ENCODE assay signal across 24 cellular contexts in the genomic region with DNA sequence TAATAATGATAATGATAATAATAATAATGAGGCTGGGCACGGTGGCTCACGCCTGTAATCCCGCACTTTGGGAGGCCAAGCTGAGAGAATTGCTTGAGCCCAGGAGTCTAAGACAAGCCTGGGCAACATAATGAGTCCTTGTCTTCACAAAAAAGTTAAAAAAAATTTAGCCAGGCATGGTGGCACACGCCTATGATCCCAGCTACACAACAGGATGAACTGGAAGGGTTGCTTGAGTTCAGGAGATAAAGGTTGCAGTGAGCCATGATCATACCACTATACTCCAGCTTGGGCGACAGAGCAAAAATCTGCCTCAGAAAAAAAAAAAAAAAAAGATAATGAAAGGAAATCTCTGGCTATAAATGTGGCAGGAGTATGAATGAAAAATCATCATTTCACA.
DNase-seq lines count a peak whose midpoint lies in the region; ATAC-seq, FAIRE-seq and TF ChIP-seq lines count a peak whose summit lies in the region.
"Had no signal": no experiment of that assay in that cellular context is flagged by ENCODE, and none has a peak within 500 bp of the region (broad histone marks: within the 10 kb centered on the region; RNA-seq: fewer than 3 reads in every experiment).

No MANE protein-coding gene starts in this region.

- H3K4me3 Mint-ChIP-seq in activated naive CD8-positive, alpha-beta T cell treated with anti-CD3 and anti-CD28 coated beads for 36 hours, result no peak overlapping the region
- H3K4me3 Mint-ChIP-seq: CD14-positive monocyte; CD4-positive, alpha-beta T cell; HFFc6 had no signal

- peaks cover 4% of the 10 kb centered on the region for H3K9me3 Mint-ChIP-seq in activated naive CD8-positive, alpha-beta T cell treated with anti-CD3 and anti-CD28 coated beads for 36 hours
- H3K9me3 Mint-ChIP-seq: HFFc6 had no signal

- intact Hi-C loops in PC-9 (cut with micrococcal nuclease; ENCODE audit: unreplicated experiment), result no loop called here

- peaks cover 38% of the 10 kb centered on the region; the same call in 1 of the 2 replicates for H3F3A ChIP-seq in PC-9 (ENCODE audit: insufficient read depth, low read depth)

- H3K4me1 ChIP-seq in foreskin keratinocyte (no peaks in the 10 kb centered on the region), PC-9 (replicated peaks; ENCODE audit: insufficient read depth) (peaks cover 57% of the 10 kb centered on the region)
- H3K4me1 ChIP-seq: A549, BE2C, HAP-1 had no signal

- no peak overlapping the region for H3K27ac Mint-ChIP-seq in activated naive CD8-positive, alpha-beta T cell treated with anti-CD3 and anti-CD28 coated beads for 36 hours
- H3K27ac Mint-ChIP-seq: CD14-positive monocyte; CD4-positive, alpha-beta T cell; HFFc6 had no signal

- no peaks in the 10 kb centered on the region for H3K9me2 ChIP-seq in PC-9 (ENCODE audit: insufficient read depth)

- ATAC-seq in foreskin keratinocyte, result peak; percentile 26
- ATAC-seq: A549 had no signal

- H3K36me3 Mint-ChIP-seq in activated naive CD8-positive, alpha-beta T cell treated with anti-CD3 and anti-CD28 coated beads for 36 hours, result peaks cover 7% of the 10 kb centered on the region
- H3K36me3 Mint-ChIP-seq: CD14-positive monocyte had no signal

- no peak overlapping the region for H3K27ac ChIP-seq in foreskin keratinocyte
- no peak overlapping the region for H3K27ac ChIP-seq in PC-9
- H3K27ac ChIP-seq: A549 had no signal

- H3K36me3 ChIP-seq in bronchial epithelial cell (ENCODE audit: control insufficient read depth, insufficient read depth, low read length), result no peaks in the 10 kb centered on the region
- no peaks in the 10 kb centered on the region for H3K36me3 ChIP-seq in PC-9 (ENCODE audit: low read depth)
- H3K36me3 ChIP-seq: BE2C; BLaER1 treated with 17β-estradiol and CSF1 and Interleukin-3, amounts not matched to agents 10 nM and 100 nM; HAP-1 had no signal

- H2AFZ ChIP-seq in PC-9, result no peak overlapping the region

- FAIRE-seq in bronchial epithelial cell (lab: Jason Lieb, UNC), result no peak
- FAIRE-seq: A549, GM12891, H54 had no signal

- POLR2A ChIA-PET in PC-9 (lab: Charles Lee; ENCODE audit: unreplicated experiment), result no interaction called here

- H3K9me3 ChIP-seq in PC-9 (ENCODE audit: insufficient read depth, low read depth), result no peaks in the 10 kb centered on the region
- H3K9me3 ChIP-seq: A549, BE2C, HAP-1 had no signal

- H3K4me3 ChIP-seq in bronchial epithelial cell (ENCODE audit: low read depth, low read length) (no peak overlapping the region), epithelial cell of esophagus (ENCODE audit: low read length) (no peak overlapping the region), PC-9 (no peak overlapping the region)
- H3K4me3 ChIP-seq: A549; BLaER1 treated with 17β-estradiol and CSF1 and Interleukin-3, amounts not matched to agents 10 nM and 100 nM; HAP-1 had no signal

- peaks cover 23% of the 10 kb centered on the region for H3K4me1 Mint-ChIP-seq in activated naive CD8-positive, alpha-beta T cell treated with anti-CD3 and anti-CD28 coated beads for 36 hours

- no peaks in the 10 kb centered on the region for H4K20me1 ChIP-seq in PC-9 (ENCODE audit: insufficient read depth)
- H4K20me1 ChIP-seq: BLaER1 treated with 17β-estradiol and CSF1 and Interleukin-3, amounts not matched to agents 10 nM and 100 nM had no signal

- no peak overlapping the region for H3K4me2 ChIP-seq in PC-9
- H3K4me2 ChIP-seq: A549; BLaER1 treated with 17β-estradiol and CSF1 and Interleukin-3, amounts not matched to agents 10 nM and 100 nM had no signal

- CTCF ChIA-PET in PC-9 (lab: Charles Lee), result no interaction called here

- peak; percentile 66 for DNase-seq in bronchial epithelial cell (ENCODE audit: low read depth)
- DNase-seq in epithelial cell of esophagus (ENCODE audit: low read depth), result peak; percentile 82
- DNase-seq in foreskin keratinocyte, result peak; percentile 55 to 74
- DNase-seq in activated naive CD8-positive, alpha-beta T cell treated with anti-CD3 and anti-CD28 coated beads for 36 hours, result no peak
- DNase-seq in PC-9, result no peak
- DNase-seq in NCI-H748 treated with DMSO at 0.1 percent for 48 hours (lab: John Stamatoyannopoulos, UW), result no peak
- DNase-seq: 8988T; ACHN; AML-193; BE2C; Calu3; CD4-positive, alpha-beta T cell; COR-L47; DMS53; DMS79 treated with DMSO at 0.1 percent for 48 hours; GF-D8; GOT3; HFFc6 had no signal

- no peaks in the 10 kb centered on the region for H3K27me3 Mint-ChIP-seq in activated naive CD8-positive, alpha-beta T cell treated with anti-CD3 and anti-CD28 coated beads for 36 hours
- H3K27me3 Mint-ChIP-seq: CD4-positive, alpha-beta T cell had no signal

- H3K79me2 ChIP-seq in PC-9 (ENCODE audit: low read depth), result no peaks in the 10 kb centered on the region

- BruUV-seq in PC-9 (replicated peaks; lab: Mats Ljungman, UMichigan), result no TSS peak

- H3K27me3 ChIP-seq in bronchial epithelial cell (ENCODE audit: control insufficient read depth, insufficient read depth, low read length) (no peaks in the 10 kb centered on the region), foreskin keratinocyte (no peaks in the 10 kb centered on the region), PC-9 (ENCODE audit: insufficient read depth, low read depth) (no peaks in the 10 kb centered on the region)
- H3K27me3 ChIP-seq: BE2C; BLaER1 treated with 17β-estradiol and CSF1 and Interleukin-3, amounts not matched to agents 10 nM and 100 nM had no signal

- no peak for TF ChIP-seq CTCF in bronchial epithelial cell (IDR thresholded peaks at IDR 0.05; ENCODE audit: insufficient read depth, low read length, severe bottlenecking)
- TF ChIP-seq CTCF in epithelial cell of esophagus (IDR thresholded peaks at IDR 0.05; ENCODE audit: insufficient read depth, low read depth, low read length, missing control alignments), result no peak
- TF ChIP-seq CTCF in foreskin keratinocyte (conservative IDR thresholded peaks at IDR 0.05), result no peak
- TF ChIP-seq CTCF in PC-9 (conservative IDR thresholded peaks at IDR 0.05), result no peak

Comparison
In these comparisons a context has a peak if more than half of its experiments do, and no peak if none do; other contexts are left out.
1. DNase-seq: peak in bronchial epithelial cell (single experiment), epithelial cell of esophagus (single experiment) and foreskin keratinocyte (2 of 2); none in activated naive CD8-positive, alpha-beta T cell treated with anti-CD3 and anti-CD28 coated beads for 36 hours (single experiment), PC-9 (0 of 2) and NCI-H748 treated with DMSO at 0.1 percent for 48 hours (single experiment).